ENCODE assay signal across 1 cellular context in genomic region chr19:51108066-51108804, GRCh38.
TF ChIP-seq lines count a peak whose summit lies in the region.

CTU1 (minus strand) TSS chr19:51108409; CDS start chr19:51104569, 3,840 bp downstream.

TF ChIP-seq in HepG2, 621 proteins besides CTCF, POLR2A, EP300 and RAD21 (continued from another document and continues in another):
- no peak for TF ChIP-seq RBM39 (IDR thresholded peaks at IDR 0.05; ENCODE audit: low read depth, low read length, poor library complexity, severe bottlenecking)
- TF ChIP-seq TEAD2 (CRISPR knock-in tag; IDR thresholded peaks at IDR 0.05) = no peak
- no peak for TF ChIP-seq ZNF12 (CRISPR knock-in tag; IDR thresholded peaks at IDR 0.05)
- no peak; the same call in 1 of the 2 replicates for TF ChIP-seq ZNF704 (CRISPR knock-in tag; IDR thresholded peaks at IDR 0.05; ENCODE audit: borderline replicate concordance)
- no peak for TF ChIP-seq ZBTB46 (CRISPR knock-in tag; IDR thresholded peaks at IDR 0.05; ENCODE audit: borderline replicate concordance)
- TF ChIP-seq ZFP36L2 (CRISPR knock-in tag; IDR thresholded peaks at IDR 0.05) = no peak
- no peak for TF ChIP-seq NFIC (IDR thresholded peaks at IDR 0.05; ENCODE audit: low read length)
- no peak for TF ChIP-seq GTF3A (CRISPR knock-in tag; conservative IDR thresholded peaks at IDR 0.05)
- no peak for TF ChIP-seq PBX2 (CRISPR knock-in tag; IDR thresholded peaks at IDR 0.05)
- TF ChIP-seq FUBP1 (CRISPR knock-in tag; IDR thresholded peaks at IDR 0.05; ENCODE audit: borderline replicate concordance) = no peak
- TF ChIP-seq KAT8 (CRISPR knock-in tag; IDR thresholded peaks at IDR 0.05) = peak; percentile 90
- no peak for TF ChIP-seq ZNF280D (CRISPR knock-in tag; IDR thresholded peaks at IDR 0.05)
- TF ChIP-seq EHMT2 (IDR thresholded peaks at IDR 0.05; ENCODE audit: borderline replicate concordance, low read depth, low read length) = no peak
- peak; percentile 74 for TF ChIP-seq ZNF503 (CRISPR knock-in tag; IDR thresholded peaks at IDR 0.05)
- TF ChIP-seq ZNF34 (CRISPR knock-in tag; IDR thresholded peaks at IDR 0.05; ENCODE audit: borderline replicate concordance) = no peak
- TF ChIP-seq ETV6 (CRISPR knock-in tag; conservative IDR thresholded peaks at IDR 0.05) = no peak
- no peak for TF ChIP-seq PTBP1 (IDR thresholded peaks at IDR 0.05; ENCODE audit: low read depth, low read length, poor library complexity, severe bottlenecking)
- no peak for TF ChIP-seq ZNF160 (CRISPR knock-in tag; IDR thresholded peaks at IDR 0.05)
- TF ChIP-seq E2F2 (CRISPR knock-in tag; IDR thresholded peaks at IDR 0.05; ENCODE audit: borderline replicate concordance) = 0 out of 2 replicates have a peak, but pooled peaks have one; percentile 47
- 0 out of 2 replicates have a peak, but pooled peaks have one; percentile 23 for TF ChIP-seq SMAD3 (CRISPR knock-in tag; IDR thresholded peaks at IDR 0.05)
- peak; percentile 77 for TF ChIP-seq CREB1 (IDR thresholded peaks at IDR 0.05)
- peak; percentile 89 for TF ChIP-seq CREB1 (CRISPR knock-in tag; IDR thresholded peaks at IDR 0.05)
- TF ChIP-seq ZSCAN22 (CRISPR knock-in tag; IDR thresholded peaks at IDR 0.05) = no peak
- peak; percentile 99 for TF ChIP-seq CREM (IDR thresholded peaks at IDR 0.05)
- no peak for TF ChIP-seq CREM (CRISPR knock-in tag; IDR thresholded peaks at IDR 0.05)
- no peak for TF ChIP-seq MAFG (CRISPR knock-in tag; IDR thresholded peaks at IDR 0.05)
- peak; percentile 63 for TF ChIP-seq TEAD3 (CRISPR knock-in tag; optimal IDR thresholded peaks at IDR 0.05; ENCODE audit: borderline replicate concordance)
- TF ChIP-seq YY1 (IDR thresholded peaks at IDR 0.05; ENCODE audit: insufficient read depth, insufficient replicate concordance, low read depth, low read length) = peak; percentile 73
- 0 out of 2 replicates have a peak, but pooled peaks have one; percentile 1 for TF ChIP-seq TFDP1 (CRISPR knock-in tag; IDR thresholded peaks at IDR 0.05; ENCODE audit: borderline replicate concordance)
- no peak for TF ChIP-seq ZBTB43 (CRISPR knock-in tag; conservative IDR thresholded peaks at IDR 0.05)
- no peak; the same call in 1 of the 2 replicates for TF ChIP-seq ZNF275 (CRISPR knock-in tag; IDR thresholded peaks at IDR 0.05; ENCODE audit: borderline replicate concordance)
- TF ChIP-seq ZBTB37 (CRISPR knock-in tag; IDR thresholded peaks at IDR 0.05) = no peak
- TF ChIP-seq ZMYM2 (CRISPR knock-in tag; IDR thresholded peaks at IDR 0.05) = no peak
- no peak for TF ChIP-seq TRAFD1 (CRISPR knock-in tag; IDR thresholded peaks at IDR 0.05; ENCODE audit: borderline replicate concordance)
- no peak for TF ChIP-seq MEIS2 (CRISPR knock-in tag; IDR thresholded peaks at IDR 0.05)
- TF ChIP-seq CENPX (CRISPR knock-in tag; IDR thresholded peaks at IDR 0.05) = no peak
- peak; percentile 69; the same call in 1 of the 2 replicates for TF ChIP-seq HOXA3 (CRISPR knock-in tag; IDR thresholded peaks at IDR 0.05)
- TF ChIP-seq PCBP2 (optimal IDR thresholded peaks at IDR 0.05; ENCODE audit: low read depth, low read length, poor library complexity, severe bottlenecking) = no peak
- peak; percentile 79; the same call in 1 of the 2 replicates for TF ChIP-seq ZNF619 (CRISPR knock-in tag; IDR thresholded peaks at IDR 0.05)
- no peak for TF ChIP-seq ZNF33B (CRISPR knock-in tag; IDR thresholded peaks at IDR 0.05)
- no peak for TF ChIP-seq JUN (CRISPR knock-in tag; IDR thresholded peaks at IDR 0.05)
- TF ChIP-seq ZNF550 (CRISPR knock-in tag; IDR thresholded peaks at IDR 0.05; ENCODE audit: borderline replicate concordance) = no peak
- TF ChIP-seq ZNF761 (CRISPR knock-in tag; conservative IDR thresholded peaks at IDR 0.05) = no peak
- TF ChIP-seq ZNF749 (CRISPR knock-in tag; IDR thresholded peaks at IDR 0.05; ENCODE audit: borderline replicate concordance) = no peak
